8 cellular contexts compared by ENCODE assay signal in the genomic region with DNA sequence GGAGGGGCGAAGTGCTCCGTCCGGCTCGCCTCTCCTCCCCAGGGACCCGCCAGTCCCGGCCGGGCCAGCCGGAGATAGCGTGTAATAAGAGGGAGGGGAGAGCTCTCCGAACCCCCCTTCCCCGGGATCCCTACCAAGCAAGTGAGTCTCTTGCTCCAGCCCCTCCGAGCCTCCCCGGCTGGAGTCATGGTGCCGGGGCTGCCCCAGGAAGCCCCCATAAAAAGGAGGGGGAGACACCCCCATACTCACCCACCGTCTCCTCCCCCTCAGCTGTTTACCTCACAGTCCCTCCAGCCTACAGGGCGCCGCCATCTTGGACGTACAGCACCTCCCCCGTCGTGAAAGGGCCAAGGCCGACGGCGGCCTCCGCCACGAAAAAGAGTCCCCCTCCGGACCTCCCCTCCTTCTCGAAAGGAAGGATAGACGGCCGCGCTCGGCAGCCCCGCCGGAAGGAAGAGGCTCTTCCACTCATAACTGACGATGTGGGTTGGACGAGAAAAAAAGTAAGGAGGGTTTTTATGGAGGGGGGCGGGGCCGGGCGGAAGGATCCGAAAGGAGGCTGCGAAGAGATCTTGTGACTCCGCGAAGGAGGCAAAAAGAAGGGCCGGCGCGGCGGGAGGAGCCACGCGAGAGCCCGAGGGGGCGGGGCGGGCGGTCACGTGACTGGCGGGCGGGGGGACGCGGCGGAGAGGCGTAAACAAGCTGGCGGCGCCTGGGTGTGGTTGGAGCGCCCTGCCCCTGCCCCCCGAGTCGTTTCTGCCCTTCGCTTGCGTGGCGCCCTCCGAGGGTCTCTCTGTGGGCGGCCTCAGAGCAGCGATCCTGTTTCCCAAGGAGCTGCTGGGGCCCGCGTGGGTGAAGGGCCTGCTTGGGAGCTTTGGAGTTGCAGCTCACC. TPM values are rescaled to one million over a fixed set of nuclear protein-coding genes. Genes with fewer than 3 reads are reported as not detected.
A peak's percentile ranks its signal among the peaks of the same experiment; 100 is the strongest.
DNase-seq lines count a peak whose midpoint lies in the region; ATAC-seq lines count a peak whose summit lies in the region.

Gene TSC1 (minus strand): TSS at position 323 of the 892 bp plus-strand sequence. CDS start 15,744 bp downstream, outside the sequence.

- H3K36me3 ChIP-seq in endocrine pancreas (ENCODE audit: control insufficient read depth, insufficient read depth, low read length) = no peaks in the 10 kb centered on the region
- H3K36me3 ChIP-seq in mesendoderm (ENCODE audit: control insufficient read depth, insufficient read depth, low read length) = no peaks in the 10 kb centered on the region

- H4K5ac ChIP-seq in mesendoderm (ENCODE audit: low read length) = no peak within 1 kb of the TSS

- peak within 1 kb of the TSS; percentile 93 for H3K18ac ChIP-seq in mesendoderm (ENCODE audit: low read length)

- CTCF ChIA-PET in activated CD8-positive, alpha-beta memory T cell treated with anti-CD3 and anti-CD28 coated beads, Interleukin-2, amount 10 ng/mL, durations not matched to agents 7 days and 5 days (lab: Charles Lee) = interaction anchor here (0.5 to 2.2 kb wide), 9 partner anchors 9 to 275 kb away, joined by 3 to 8 read pairs (median 4); partner anchors contain the start of gene DDX31

- peak within 1 kb of the TSS; percentile 57 for H4K8ac ChIP-seq in mesendoderm (ENCODE audit: low read depth, low read length)

- H2BK120ac ChIP-seq in mesendoderm (ENCODE audit: low read depth, low read length) = peak within 1 kb of the TSS; percentile 63

- peak within 1 kb of the TSS; percentile 0 for H2AK5ac ChIP-seq in mesendoderm (ENCODE audit: low read length)

- H3K27ac Mint-ChIP-seq in activated CD8-positive, alpha-beta memory T cell treated with anti-CD3 and anti-CD28 coated beads, Interleukin-2, amount 10 ng/mL, durations not matched to agents 7 days and 5 days = peak within 1 kb of the TSS; percentile 99

- no peaks in the 10 kb centered on the region for H3K9me3 ChIP-seq in endocrine pancreas (ENCODE audit: control insufficient read depth, low read length)

- H3K9ac ChIP-seq in endocrine pancreas (ENCODE audit: control insufficient read depth, insufficient read depth, low read length) = peak within 1 kb of the TSS; percentile 97
- peak within 1 kb of the TSS; percentile 89 for H3K9ac ChIP-seq in mesendoderm (ENCODE audit: low read length)

- no peaks in the 10 kb centered on the region for H3K4me1 ChIP-seq in endocrine pancreas (ENCODE audit: control insufficient read depth, insufficient read depth, low read length)
- peaks cover 11% of the 10 kb centered on the region for H3K4me1 ChIP-seq in mesendoderm (ENCODE audit: control insufficient read depth, low read depth, low read length)

- peaks cover 27% of the 10 kb centered on the region for H3K79me2 ChIP-seq in mesendoderm (ENCODE audit: control insufficient read depth, insufficient read depth, low read length)

- peak within 1 kb of the TSS; percentile 77 for H3K4ac ChIP-seq in mesendoderm (ENCODE audit: low read depth, low read length)

- peak; percentile 62 for ATAC-seq in GM21360 (IDR thresholded peaks at IDR 0.05; ENCODE audit: unreplicated experiment)
- ATAC-seq in activated CD8-positive, alpha-beta memory T cell treated with anti-CD3 and anti-CD28 coated beads, Interleukin-2, amount 10 ng/mL, durations not matched to agents 7 days and 5 days = peak; percentile 92

- H3K27me3 ChIP-seq in endocrine pancreas (ENCODE audit: control insufficient read depth, insufficient read depth, low read length) (no peaks in the 10 kb centered on the region), mesendoderm (ENCODE audit: insufficient read depth, low read length, poor library complexity) (no peaks in the 10 kb centered on the region)

- H2BK5ac ChIP-seq in mesendoderm (ENCODE audit: low read length) = no peak within 1 kb of the TSS

- WGBS in mesendoderm (ENCODE audit: extremely low coverage, insufficient coverage, low lambda C conversion rate) = no CpG with 5 or more reads among the region's 72 CpGs

- H3K36me3 Mint-ChIP-seq in activated CD8-positive, alpha-beta memory T cell treated with anti-CD3 and anti-CD28 coated beads, Interleukin-2, amount 10 ng/mL, durations not matched to agents 7 days and 5 days = peaks cover 2% of the 10 kb centered on the region

- H3K79me1 ChIP-seq in mesendoderm (ENCODE audit: low read length) = peaks cover 17% of the 10 kb centered on the region

- no peak within 1 kb of the TSS for H2BK15ac ChIP-seq in mesendoderm (replicated peaks; ENCODE audit: low read depth)

- peak; percentile 97 for DNase-seq in CD1c-positive myeloid dendritic cell (ENCODE audit: extremely low spot score)
- DNase-seq in HUDEP-2 (lab: John Stamatoyannopoulos, UW; ENCODE audit: unreplicated experiment in 76 of 76) = peak; percentile 46 to 97 (median 92)
- peak; percentile 95 for DNase-seq in NOMO-1 treated with dmso at 0.1 percent for 144 hours (lab: John Stamatoyannopoulos, UW; ENCODE audit: unreplicated experiment)
- peak; percentile 98 for DNase-seq in activated CD8-positive, alpha-beta memory T cell treated with anti-CD3 and anti-CD28 coated beads, Interleukin-2, amount 10 ng/mL, durations not matched to agents 7 days and 5 days
- peak; percentile 98 for DNase-seq in mesendoderm
- DNase-seq in stimulated activated CD8-positive, alpha-beta memory T cell treated with anti-CD3 and anti-CD28 coated beads, Interleukin-12 subunit alpha, Interleukin-12 subunit beta, amount 100 ng/mL, for 4 hours (ENCODE audit: low read depth) = peak; percentile 98

- H3K27me3 Mint-ChIP-seq in activated CD8-positive, alpha-beta memory T cell treated with anti-CD3 and anti-CD28 coated beads, Interleukin-2, amount 10 ng/mL, durations not matched to agents 7 days and 5 days = no peaks in the 10 kb centered on the region

- H3K4me1 Mint-ChIP-seq in activated CD8-positive, alpha-beta memory T cell treated with anti-CD3 and anti-CD28 coated beads, Interleukin-2, amount 10 ng/mL, durations not matched to agents 7 days and 5 days = peaks cover 22% of the 10 kb centered on the region

- no peak within 1 kb of the TSS for H3K23ac ChIP-seq in mesendoderm (ENCODE audit: low read length)

- H3K27ac ChIP-seq in mesendoderm (ENCODE audit: low read depth, low read length) = peak within 1 kb of the TSS; percentile 28

- H3K4me3 ChIP-seq in endocrine pancreas (ENCODE audit: control insufficient read depth, insufficient read depth, low read length) (peak within 1 kb of the TSS; percentile 84), mesendoderm (ENCODE audit: low read length) (peak within 1 kb of the TSS; percentile 95)

- peak within 1 kb of the TSS; percentile 95 for H3K4me2 ChIP-seq in mesendoderm (ENCODE audit: low read length)

- peak within 1 kb of the TSS; percentile 96 for H3K56ac ChIP-seq in mesendoderm (ENCODE audit: low read length)

- no peaks in the 10 kb centered on the region for H3K9me3 Mint-ChIP-seq in activated CD8-positive, alpha-beta memory T cell treated with anti-CD3 and anti-CD28 coated beads, Interleukin-2, amount 10 ng/mL, durations not matched to agents 7 days and 5 days (ENCODE audit: low read depth)

- H3K4me3 Mint-ChIP-seq in activated CD8-positive, alpha-beta memory T cell treated with anti-CD3 and anti-CD28 coated beads, Interleukin-2, amount 10 ng/mL, durations not matched to agents 7 days and 5 days = peak within 1 kb of the TSS; percentile 95

RNA-seq across cellular contexts. Expression of gene TSC1, which starts in this region (rescaled TPM):
- total RNA-seq in activated CD8-positive, alpha-beta memory T cell treated with anti-CD3 and anti-CD28 coated beads, Interleukin-2, amount 10 ng/mL, durations not matched to agents 7 days and 5 days = 10 to 100 TPM; 29.8 to 30.3 TPM
- polyA plus RNA-seq in mesendoderm (2013, experiment 1 of 2) = 21.1 TPM
- polyA plus RNA-seq in mesendoderm (2013, experiment 2 of 2) = 19.8 TPM

Comparison
In these comparisons a context has a peak if more than half of its experiments do, and no peak if none do; other contexts are left out.
1. Peak in every context shown above with its lines: DNase-seq, ATAC-seq, H3K4me3 ChIP-seq and H3K27ac ChIP-seq.